Comparison of ENCODE assay signal across 8 cellular contexts in genomic region chr3:81910244-81910852, GRCh38.
DNase-seq lines count a peak whose midpoint lies in the region; ATAC-seq and TF ChIP-seq lines count a peak whose summit lies in the region.

No MANE protein-coding gene starts in this region.

- H3K27me3 Mint-ChIP-seq in activated B cell treated with CpG ODN at 0.5 μM for 24 hours = peaks cover 2% of the 10 kb centered on the region

- intact Hi-C loops in activated B cell treated with CpG ODN at 0.5 μM for 24 hours (cut with micrococcal nuclease) = loop anchor here (1.0 to 10.0 kb wide), 2 partner anchors 223 to 416 kb away; no protein-coding TSS in a partner anchor
- intact Hi-C loops in testis (cut with DNase I; ENCODE audit: low total_unique reads) = no loop called here

- peak; percentile 3 for DNase-seq in activated CD4-positive, alpha-beta T cell treated with anti-CD3 and anti-CD28 coated beads for 48 hours
- no peak for DNase-seq in activated CD4-positive, alpha-beta T cell treated with anti-CD3 and anti-CD28 coated beads, Interleukin-2, amount 50 U/mL, for 4 hours
- DNase-seq in activated B cell treated with CpG ODN at 0.5 μM for 24 hours (no peak), hepatic stellate cell (ENCODE audit: low spot score) (peak; percentile 5), testis (peak; percentile 33)

- peak; percentile 79 for ATAC-seq in GM21529 (IDR thresholded peaks at IDR 0.05; ENCODE audit: unreplicated experiment)
- ATAC-seq in activated B cell treated with CpG ODN at 0.5 μM for 24 hours (ENCODE audit: low read depth) = peak; percentile 42
- ATAC-seq in HG02571 (IDR thresholded peaks at IDR 0.05; ENCODE audit: unreplicated experiment) = no peak

- H3K4me1 ChIP-seq in testis = no peaks in the 10 kb centered on the region

- CTCF ChIA-PET in activated B cell treated with CpG ODN at 0.5 μM for 24 hours (lab: Charles Lee) = interaction anchor here (1.0 to 2.6 kb wide), 4 partner anchors 10 to 29 kb away, joined by 3 to 11 read pairs (median 8); no protein-coding TSS in a partner anchor

- H3K4me3 Mint-ChIP-seq in activated B cell treated with CpG ODN at 0.5 μM for 24 hours = no peak overlapping the region

- WGBS in testis, 2 donors = 16 to 36% methylated on average over 5 of the region's 5 CpGs

- no peak for TF ChIP-seq POLR2A in testis (IDR thresholded peaks at IDR 0.05)

- H3K4me1 Mint-ChIP-seq in activated B cell treated with CpG ODN at 0.5 μM for 24 hours = no peaks in the 10 kb centered on the region

- H3K4me3 ChIP-seq in testis = no peak overlapping the region

- H3K9me3 ChIP-seq in testis = no peaks in the 10 kb centered on the region

- no peaks in the 10 kb centered on the region for H3K27me3 ChIP-seq in testis

- peak; percentile 85 for TF ChIP-seq CTCF in LNCAP (IDR thresholded peaks at IDR 0.05)
- peak; percentile 57 for TF ChIP-seq CTCF in activated B cell treated with CpG ODN at 0.5 μM for 24 hours (IDR thresholded peaks at IDR 0.05)
- TF ChIP-seq CTCF in testis (IDR thresholded peaks at IDR 0.05) = peak; percentile 42 to 86 (median 57)

- H3K36me3 ChIP-seq in testis (ENCODE audit: low read depth, missing control alignments) = no peaks in the 10 kb centered on the region

- POLR2A ChIA-PET in activated B cell treated with CpG ODN at 0.5 μM for 24 hours (lab: Charles Lee) = no interaction called here

- H3K36me3 Mint-ChIP-seq in activated B cell treated with CpG ODN at 0.5 μM for 24 hours (ENCODE audit: low read depth) = no peaks in the 10 kb centered on the region

- no peaks in the 10 kb centered on the region for H3K9me3 Mint-ChIP-seq in activated B cell treated with CpG ODN at 0.5 μM for 24 hours

- no peak overlapping the region for H3K27ac ChIP-seq in testis

- H3K27ac Mint-ChIP-seq in activated B cell treated with CpG ODN at 0.5 μM for 24 hours = no peak overlapping the region

Comparison
In these comparisons a context has a peak if more than half of its experiments do, and no peak if none do; other contexts are left out.
1. DNase-seq: peak in activated CD4-positive, alpha-beta T cell treated with anti-CD3 and anti-CD28 coated beads for 48 hours (single experiment), hepatic stellate cell (single experiment) and testis (single experiment); none in activated CD4-positive, alpha-beta T cell treated with anti-CD3 and anti-CD28 coated beads, Interleukin-2, amount 50 U/mL, for 4 hours (0 of 2) and activated B cell treated with CpG ODN at 0.5 μM for 24 hours (single experiment).
2. Peak in every context shown above with its lines, with median percentiles within 50 percentile points of each other: CTCF ChIP-seq.